In the genomic region with DNA sequence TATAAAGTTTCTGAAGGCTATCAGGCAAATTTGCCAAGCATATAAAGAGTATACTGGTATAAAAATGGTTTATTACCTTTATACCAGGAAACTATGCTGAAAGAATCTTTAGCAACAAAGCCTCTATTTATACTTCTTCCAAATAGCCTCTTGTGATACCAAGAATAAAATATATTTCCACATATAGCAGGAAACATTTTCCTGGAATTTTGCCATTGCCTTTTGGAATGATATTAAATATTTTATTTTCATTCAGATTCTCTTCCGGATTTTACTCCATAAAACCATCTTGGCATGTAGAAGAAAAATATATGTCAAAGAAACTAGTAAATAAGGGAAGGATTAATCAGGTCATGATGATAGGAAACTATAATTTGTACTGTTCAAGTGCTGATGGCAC, we compare ENCODE assay signal across 9 cellular contexts. TPM values are rescaled to one million over a fixed set of nuclear protein-coding genes. Genes with fewer than 3 reads are reported as not detected.
"Had no signal": no experiment of that assay in that cellular context is flagged by ENCODE, and none has a peak within 500 bp of the region (broad histone marks: within the 10 kb centered on the region; RNA-seq: fewer than 3 reads in every experiment).

No MANE protein-coding gene starts in this region.

- DNase-seq: GM23248, GOT3, H7, HFFc6, KBM-7 had no signal

- H3K9ac ChIP-seq: GM23248 had no signal

- H3K27ac ChIP-seq: GM23248 had no signal

- H3K4me3 ChIP-seq: GM23248, HAP-1 had no signal

- ATAC-seq: HCT116, HepG2 had no signal

- H3K36me3 ChIP-seq: HAP-1 had no signal

- H3K9me3 ChIP-seq: HAP-1 had no signal

RNA-seq across cellular contexts. Expression of gene SOSTDC1, which starts 17.7 kb away (rescaled TPM):
- total RNA-seq: GM23248, H7, HepG2, HFFc6, HT1080 had no signal
